In the genomic region with DNA sequence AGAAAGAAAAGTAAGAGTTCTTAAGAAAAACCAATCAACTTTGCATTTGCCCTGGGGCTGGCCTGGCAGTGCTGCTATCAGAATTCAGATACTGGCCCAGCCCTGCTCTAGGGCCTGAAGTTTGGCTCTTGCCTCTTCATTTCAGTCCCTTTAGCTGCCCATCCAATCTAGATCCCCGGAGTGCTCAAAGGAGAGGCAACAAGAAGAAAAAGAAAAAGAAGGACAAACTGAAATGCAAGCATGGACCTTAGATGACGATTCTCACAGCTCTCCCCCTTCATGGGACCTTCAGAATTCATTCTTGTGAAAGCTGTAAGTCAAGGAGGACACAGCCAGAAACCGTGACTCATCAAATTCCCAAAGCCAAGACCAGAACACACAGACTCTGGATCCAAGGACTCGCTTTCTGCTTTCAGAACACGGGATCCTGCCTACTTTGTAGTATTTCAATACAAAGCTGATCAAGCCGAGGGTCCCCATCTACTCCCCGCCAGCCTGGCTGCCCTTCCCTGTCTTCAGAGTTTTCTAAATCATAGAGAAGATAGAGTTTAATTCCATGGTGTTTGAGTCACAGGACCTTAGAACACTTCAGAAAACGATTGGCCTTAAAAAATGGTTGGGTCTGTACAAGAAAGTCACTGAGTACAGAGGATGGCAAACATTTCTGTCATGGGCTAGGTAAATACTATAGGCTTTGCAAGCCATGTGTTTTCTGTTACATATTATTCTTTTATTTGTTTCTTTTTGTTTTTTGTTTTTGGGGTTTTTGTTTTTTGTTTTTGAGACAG, we compare ENCODE assay signal across 1 cellular context.
TF ChIP-seq lines count a peak whose summit lies in the region.

No MANE protein-coding gene starts in this region.

TF ChIP-seq in K562, 482 proteins besides CTCF, POLR2A, EP300 and RAD21 (continued from another document):
- TF ChIP-seq, protein P1, sequence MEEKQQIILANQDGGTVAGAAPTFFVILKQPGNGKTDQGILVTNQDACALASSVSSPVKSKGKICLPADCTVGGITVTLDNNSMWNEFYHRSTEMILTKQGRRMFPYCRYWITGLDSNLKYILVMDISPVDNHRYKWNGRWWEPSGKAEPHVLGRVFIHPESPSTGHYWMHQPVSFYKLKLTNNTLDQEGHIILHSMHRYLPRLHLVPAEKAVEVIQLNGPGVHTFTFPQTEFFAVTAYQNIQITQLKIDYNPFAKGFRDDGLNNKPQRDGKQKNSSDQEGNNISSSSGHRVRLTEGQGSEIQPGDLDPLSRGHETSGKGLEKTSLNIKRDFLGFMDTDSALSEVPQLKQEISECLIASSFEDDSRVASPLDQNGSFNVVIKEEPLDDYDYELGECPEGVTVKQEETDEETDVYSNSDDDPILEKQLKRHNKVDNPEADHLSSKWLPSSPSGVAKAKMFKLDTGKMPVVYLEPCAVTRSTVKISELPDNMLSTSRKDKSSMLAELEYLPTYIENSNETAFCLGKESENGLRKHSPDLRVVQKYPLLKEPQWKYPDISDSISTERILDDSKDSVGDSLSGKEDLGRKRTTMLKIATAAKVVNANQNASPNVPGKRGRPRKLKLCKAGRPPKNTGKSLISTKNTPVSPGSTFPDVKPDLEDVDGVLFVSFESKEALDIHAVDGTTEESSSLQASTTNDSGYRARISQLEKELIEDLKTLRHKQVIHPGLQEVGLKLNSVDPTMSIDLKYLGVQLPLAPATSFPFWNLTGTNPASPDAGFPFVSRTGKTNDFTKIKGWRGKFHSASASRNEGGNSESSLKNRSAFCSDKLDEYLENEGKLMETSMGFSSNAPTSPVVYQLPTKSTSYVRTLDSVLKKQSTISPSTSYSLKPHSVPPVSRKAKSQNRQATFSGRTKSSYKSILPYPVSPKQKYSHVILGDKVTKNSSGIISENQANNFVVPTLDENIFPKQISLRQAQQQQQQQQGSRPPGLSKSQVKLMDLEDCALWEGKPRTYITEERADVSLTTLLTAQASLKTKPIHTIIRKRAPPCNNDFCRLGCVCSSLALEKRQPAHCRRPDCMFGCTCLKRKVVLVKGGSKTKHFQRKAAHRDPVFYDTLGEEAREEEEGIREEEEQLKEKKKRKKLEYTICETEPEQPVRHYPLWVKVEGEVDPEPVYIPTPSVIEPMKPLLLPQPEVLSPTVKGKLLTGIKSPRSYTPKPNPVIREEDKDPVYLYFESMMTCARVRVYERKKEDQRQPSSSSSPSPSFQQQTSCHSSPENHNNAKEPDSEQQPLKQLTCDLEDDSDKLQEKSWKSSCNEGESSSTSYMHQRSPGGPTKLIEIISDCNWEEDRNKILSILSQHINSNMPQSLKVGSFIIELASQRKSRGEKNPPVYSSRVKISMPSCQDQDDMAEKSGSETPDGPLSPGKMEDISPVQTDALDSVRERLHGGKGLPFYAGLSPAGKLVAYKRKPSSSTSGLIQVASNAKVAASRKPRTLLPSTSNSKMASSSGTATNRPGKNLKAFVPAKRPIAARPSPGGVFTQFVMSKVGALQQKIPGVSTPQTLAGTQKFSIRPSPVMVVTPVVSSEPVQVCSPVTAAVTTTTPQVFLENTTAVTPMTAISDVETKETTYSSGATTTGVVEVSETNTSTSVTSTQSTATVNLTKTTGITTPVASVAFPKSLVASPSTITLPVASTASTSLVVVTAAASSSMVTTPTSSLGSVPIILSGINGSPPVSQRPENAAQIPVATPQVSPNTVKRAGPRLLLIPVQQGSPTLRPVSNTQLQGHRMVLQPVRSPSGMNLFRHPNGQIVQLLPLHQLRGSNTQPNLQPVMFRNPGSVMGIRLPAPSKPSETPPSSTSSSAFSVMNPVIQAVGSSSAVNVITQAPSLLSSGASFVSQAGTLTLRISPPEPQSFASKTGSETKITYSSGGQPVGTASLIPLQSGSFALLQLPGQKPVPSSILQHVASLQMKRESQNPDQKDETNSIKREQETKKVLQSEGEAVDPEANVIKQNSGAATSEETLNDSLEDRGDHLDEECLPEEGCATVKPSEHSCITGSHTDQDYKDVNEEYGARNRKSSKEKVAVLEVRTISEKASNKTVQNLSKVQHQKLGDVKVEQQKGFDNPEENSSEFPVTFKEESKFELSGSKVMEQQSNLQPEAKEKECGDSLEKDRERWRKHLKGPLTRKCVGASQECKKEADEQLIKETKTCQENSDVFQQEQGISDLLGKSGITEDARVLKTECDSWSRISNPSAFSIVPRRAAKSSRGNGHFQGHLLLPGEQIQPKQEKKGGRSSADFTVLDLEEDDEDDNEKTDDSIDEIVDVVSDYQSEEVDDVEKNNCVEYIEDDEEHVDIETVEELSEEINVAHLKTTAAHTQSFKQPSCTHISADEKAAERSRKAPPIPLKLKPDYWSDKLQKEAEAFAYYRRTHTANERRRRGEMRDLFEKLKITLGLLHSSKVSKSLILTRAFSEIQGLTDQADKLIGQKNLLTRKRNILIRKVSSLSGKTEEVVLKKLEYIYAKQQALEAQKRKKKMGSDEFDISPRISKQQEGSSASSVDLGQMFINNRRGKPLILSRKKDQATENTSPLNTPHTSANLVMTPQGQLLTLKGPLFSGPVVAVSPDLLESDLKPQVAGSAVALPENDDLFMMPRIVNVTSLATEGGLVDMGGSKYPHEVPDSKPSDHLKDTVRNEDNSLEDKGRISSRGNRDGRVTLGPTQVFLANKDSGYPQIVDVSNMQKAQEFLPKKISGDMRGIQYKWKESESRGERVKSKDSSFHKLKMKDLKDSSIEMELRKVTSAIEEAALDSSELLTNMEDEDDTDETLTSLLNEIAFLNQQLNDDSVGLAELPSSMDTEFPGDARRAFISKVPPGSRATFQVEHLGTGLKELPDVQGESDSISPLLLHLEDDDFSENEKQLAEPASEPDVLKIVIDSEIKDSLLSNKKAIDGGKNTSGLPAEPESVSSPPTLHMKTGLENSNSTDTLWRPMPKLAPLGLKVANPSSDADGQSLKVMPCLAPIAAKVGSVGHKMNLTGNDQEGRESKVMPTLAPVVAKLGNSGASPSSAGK (IDR thresholded peaks at IDR 0.05) = peak; percentile 10; the same call in 1 of the 2 replicates
- TF ChIP-seq DPF2 (IDR thresholded peaks at IDR 0.05) (peak; percentile 80), ZNF175 (CRISPR knock-in tag; IDR thresholded peaks at IDR 0.05; ENCODE audit: low read depth) (0 out of 2 replicates have a peak, but pooled peaks have one; percentile 63), MEF2D (tag; conservative IDR thresholded peaks at IDR 0.05; ENCODE audit: low read depth) (peak; percentile 42; the same call in 1 of the 2 replicates), ARID2 (IDR thresholded peaks at IDR 0.05) (no peak; the same call in 1 of the 2 replicates)
TF ChIP-seq in K562: peak in this region for 63.
